ENCODE assay signal across 23 cellular contexts in genomic region chr1:205502992-205503391, GRCh38. TPM values are rescaled to one million over a fixed set of nuclear protein-coding genes. Genes with fewer than 3 reads are reported as not detected.
A peak's percentile ranks its signal among the peaks of the same experiment; 100 is the strongest.
DNase-seq lines count a peak whose midpoint lies in the region; ATAC-seq, FAIRE-seq and TF ChIP-seq lines count a peak whose summit lies in the region.
"Had no signal": no experiment of that assay in that cellular context is flagged by ENCODE, and none has a peak within 500 bp of the region (broad histone marks: within the 10 kb centered on the region; RNA-seq: fewer than 3 reads in every experiment).

No MANE protein-coding gene starts in this region.

- ATAC-seq in activated naive CD8-positive, alpha-beta T cell treated with anti-CD3 and anti-CD28 coated beads, Interleukin-2, amount 50 U/mL, for 24 hours: no peak
- no peak for ATAC-seq in activated CD4-positive, CD25-positive, alpha-beta regulatory T cell treated with anti-CD3 and anti-CD28 coated beads, Interleukin-2, amount 50 U/mL, for 24 hours
- no peak for ATAC-seq in stimulated activated naive B cell treated with anti-CD40 and anti-IgM and Interleukin-4, amounts not matched to agents 10 μg/mL and 1 μg/mL and 100 μg/mL, for 72 hours (replicated peaks)
- ATAC-seq: HCT116, K562 had no signal

- H3K27me3 Mint-ChIP-seq in activated naive CD8-positive, alpha-beta T cell: no peaks in the 10 kb centered on the region
- H3K27me3 Mint-ChIP-seq in activated naive CD8-positive, alpha-beta T cell treated with anti-CD3 and anti-CD28 coated beads, Interleukin-2, amount 50 U/mL, for 24 hours: no peaks in the 10 kb centered on the region
- peaks cover 2 to 5% (median 4%) of the 10 kb centered on the region in 3 donors for H3K27me3 Mint-ChIP-seq in immature natural killer cell (ENCODE audit: low read depth in 3 of 3)
- H3K27me3 Mint-ChIP-seq in stimulated activated naive B cell treated with anti-CD40 and anti-IgM and Interleukin-4, amounts not matched to agents 10 μg/mL and 1 μg/mL and 100 μg/mL, for 72 hours: peaks cover 7 to 9% of the 10 kb centered on the region in 2 donors

- peak overlapping the region; percentile 57 for H3K4me3 Mint-ChIP-seq in activated naive CD8-positive, alpha-beta T cell
- no peak overlapping the region for H3K4me3 Mint-ChIP-seq in activated naive CD8-positive, alpha-beta T cell treated with anti-CD3 and anti-CD28 coated beads, Interleukin-2, amount 50 U/mL, for 24 hours
- H3K4me3 Mint-ChIP-seq in immature natural killer cell: peak overlapping the region; percentile 2 to 17 (median 4)
- H3K4me3 Mint-ChIP-seq in stimulated activated naive B cell treated with anti-CD40 and anti-IgM and Interleukin-4, amounts not matched to agents 10 μg/mL and 1 μg/mL and 100 μg/mL, for 72 hours: no peak overlapping the region

- H3K27ac Mint-ChIP-seq in activated naive CD8-positive, alpha-beta T cell: no peak overlapping the region
- H3K27ac Mint-ChIP-seq in activated naive CD8-positive, alpha-beta T cell treated with anti-CD3 and anti-CD28 coated beads, Interleukin-2, amount 50 U/mL, for 24 hours: no peak overlapping the region
- peak overlapping the region in 2 of 6 donors; percentile 23 to 49 for H3K27ac Mint-ChIP-seq in immature natural killer cell
- no peak overlapping the region for H3K27ac Mint-ChIP-seq in stimulated activated naive B cell treated with anti-CD40 and anti-IgM and Interleukin-4, amounts not matched to agents 10 μg/mL and 1 μg/mL and 100 μg/mL, for 72 hours

- no peaks in the 10 kb centered on the region for H3K27me3 ChIP-seq in small intestine (ENCODE audit: control insufficient read depth in 2 of 2, insufficient read depth in 2 of 2, low read length in 2 of 2)

- H3K4me1 ChIP-seq in HEK293 (ENCODE audit: control insufficient read depth, insufficient read depth, low read length): peaks cover 6% of the 10 kb centered on the region
- H3K4me1 ChIP-seq in small intestine (ENCODE audit: control insufficient read depth in 2 of 2, insufficient read depth in 1 of 2, low read depth in 1 of 2, low read length in 1 of 2): peaks cover 0 to 2% of the 10 kb centered on the region in 2 donors

- POLR2A ChIA-PET in HEK293 (lab: Yijun Ruan, JAX): interaction anchor here (1.6 kb wide), 1 partner anchor 15 kb away, joined by 3 read pairs; no protein-coding TSS in a partner anchor

- H3K9me3 ChIP-seq in HEK293 (ENCODE audit: control insufficient read depth, insufficient read depth, low read depth, low read length) (no peaks in the 10 kb centered on the region), small intestine (ENCODE audit: control insufficient read depth, low read depth) (no peaks in the 10 kb centered on the region)

- FAIRE-seq in small intestine (lab: Jason Lieb, UNC): no peak
- FAIRE-seq: A204.1, D721Med, G401.6, GM12892 had no signal

- no peak for TF ChIP-seq CTCF in HEK293 (tag by site-specific recombination; IDR thresholded peaks at IDR 0.05)

- H3K4me3 ChIP-seq in HEK293 (ENCODE audit: low read depth, low read length) (no peak overlapping the region), small intestine (ENCODE audit: low read depth in 1 of 2, low read length in 2 of 2) (no peak overlapping the region)
- H3K4me3 ChIP-seq: K562, PC-9 had no signal

- H3K27ac ChIP-seq in HEK293 (ENCODE audit: extremely low read depth, low read depth, low read length) (no peak overlapping the region), small intestine (ENCODE audit: low read depth in 1 of 2, low read length in 1 of 2) (peak overlapping the region; percentile 2 to 76)
- H3K27ac ChIP-seq: C4-2B, HL-60, PC-9 had no signal

- CTCF ChIA-PET in HEK293 (lab: Yijun Ruan, JAX): interaction anchor here (0.6 to 10.9 kb wide), 4 partner anchors 16 to 62 kb away, joined by 4 to 107 read pairs (median 14); no protein-coding TSS in a partner anchor

- H3K36me3 Mint-ChIP-seq in activated naive CD8-positive, alpha-beta T cell: no peaks in the 10 kb centered on the region
- no peaks in the 10 kb centered on the region for H3K36me3 Mint-ChIP-seq in activated naive CD8-positive, alpha-beta T cell treated with anti-CD3 and anti-CD28 coated beads, Interleukin-2, amount 50 U/mL, for 24 hours (ENCODE audit: low read depth)
- H3K36me3 Mint-ChIP-seq in immature natural killer cell: no peaks in the 10 kb centered on the region
- H3K36me3 Mint-ChIP-seq in stimulated activated naive B cell treated with anti-CD40 and anti-IgM and Interleukin-4, amounts not matched to agents 10 μg/mL and 1 μg/mL and 100 μg/mL, for 72 hours: no peaks in the 10 kb centered on the region

- H3K9me3 Mint-ChIP-seq in activated naive CD8-positive, alpha-beta T cell (ENCODE audit: low read depth): no peaks in the 10 kb centered on the region
- no peaks in the 10 kb centered on the region for H3K9me3 Mint-ChIP-seq in activated naive CD8-positive, alpha-beta T cell treated with anti-CD3 and anti-CD28 coated beads, Interleukin-2, amount 50 U/mL, for 24 hours
- no peaks in the 10 kb centered on the region for H3K9me3 Mint-ChIP-seq in immature natural killer cell
- H3K9me3 Mint-ChIP-seq in stimulated activated naive B cell treated with anti-CD40 and anti-IgM and Interleukin-4, amounts not matched to agents 10 μg/mL and 1 μg/mL and 100 μg/mL, for 72 hours: no peaks in the 10 kb centered on the region

- 31 to 52% (median 44%) methylated on average over 3 of the region's 3 CpGs for WGBS in small intestine, 3 donors

- DNase-seq in activated naive CD8-positive, alpha-beta T cell treated with anti-CD3 and anti-CD28 coated beads, Interleukin-2, amount 50 U/mL, for 24 hours: no peak
- DNase-seq in immature natural killer cell (no peak), small intestine (peak; percentile 45), NCI-H748 (lab: John Stamatoyannopoulos, UW; ENCODE audit: unreplicated experiment) (no peak)
- DNase-seq in stimulated activated naive B cell treated with anti-CD40 and anti-IgM and Interleukin-4, amounts not matched to agents 10 μg/mL and 1 μg/mL and 100 μg/mL, for 72 hours: no peak
- DNase-seq: DMS79 treated with DMSO at 0.1 percent for 48 hours, NCI-H1048, NCI-H1694, NCI-H2107, NCI-H446, NCI-H774, PC-9 had no signal

- H3K36me3 ChIP-seq in HEK293 (ENCODE audit: control insufficient read depth in 2 of 2, insufficient read depth in 1 of 2, low read length in 2 of 2) (no peaks in the 10 kb centered on the region), small intestine (ENCODE audit: control insufficient read depth in 2 of 2, insufficient read depth in 2 of 2, low read length in 2 of 2) (no peaks in the 10 kb centered on the region)

- peaks cover 14% of the 10 kb centered on the region for H3K4me1 Mint-ChIP-seq in activated naive CD8-positive, alpha-beta T cell (ENCODE audit: low read depth)
- peaks cover 10% of the 10 kb centered on the region for H3K4me1 Mint-ChIP-seq in activated naive CD8-positive, alpha-beta T cell treated with anti-CD3 and anti-CD28 coated beads, Interleukin-2, amount 50 U/mL, for 24 hours
- H3K4me1 Mint-ChIP-seq in immature natural killer cell: peaks cover 9 to 13% of the 10 kb centered on the region in 2 donors
- peaks cover 13 to 29% of the 10 kb centered on the region in 2 donors for H3K4me1 Mint-ChIP-seq in stimulated activated naive B cell treated with anti-CD40 and anti-IgM and Interleukin-4, amounts not matched to agents 10 μg/mL and 1 μg/mL and 100 μg/mL, for 72 hours

TF ChIP-seq in HEK293, 187 proteins besides CTCF, POLR2A, EP300 and RAD21:
- TF ChIP-seq SP2 (tag by site-specific recombination; IDR thresholded peaks at IDR 0.05) (no peak), ZNF585B (tag by site-specific recombination; IDR thresholded peaks at IDR 0.05) (peak; percentile 25; the same call in 1 of the 2 replicates), ZNF521 (tag by site-specific recombination; IDR thresholded peaks at IDR 0.05) (no peak), ZNF362 (tag by site-specific recombination; IDR thresholded peaks at IDR 0.05) (no peak), ZBTB26 (tag by site-specific recombination; optimal IDR thresholded peaks at IDR 0.05) (no peak), IKZF3 (tag by site-specific recombination; IDR thresholded peaks at IDR 0.05) (no peak), ZNF239 (tag by site-specific recombination; IDR thresholded peaks at IDR 0.05) (no peak), ZEB2 (tag by site-specific recombination; IDR thresholded peaks at IDR 0.05) (no peak), AEBP2 (tag by site-specific recombination; IDR thresholded peaks at IDR 0.05; ENCODE audit: borderline replicate concordance) (no peak)

RNA-seq across cellular contexts. Expression of gene CDK18, which starts 1.5 kb away (rescaled TPM):
- polyA plus RNA-seq in immature natural killer cell (under 1 TPM in 2 of 3 donors, not detected in 1; 0.61 to 0.74 TPM), small intestine (10 to 100 TPM; 32.7 to 62.4 (median 43.8) TPM)

RNA-seq across cellular contexts. Expression of gene BLACAT1, which starts 47.1 kb away (rescaled TPM):
- polyA plus RNA-seq in immature natural killer cell: not detected
- polyA plus RNA-seq in small intestine: under 1 TPM in 2 of 3 donors, not detected in 1; 0.22 to 0.30 TPM

Comparison
In these comparisons a context has a peak if more than half of its experiments do, and no peak if none do; other contexts are left out.
1. H3K4me3 Mint-ChIP-seq: peak in activated naive CD8-positive, alpha-beta T cell (single experiment) and immature natural killer cell (5 of 5); none in activated naive CD8-positive, alpha-beta T cell treated with anti-CD3 and anti-CD28 coated beads, Interleukin-2, amount 50 U/mL, for 24 hours (single experiment) and stimulated activated naive B cell treated with anti-CD40 and anti-IgM and Interleukin-4, amounts not matched to agents 10 μg/mL and 1 μg/mL and 100 μg/mL, for 72 hours (0 of 2).
2. RNA of gene CDK18, which starts 1.5 kb away (polyA plus RNA-seq): 32.7 to 62.4 TPM in small intestine; 0.61 to 0.74 TPM in immature natural killer cell; every median in the first group is over 10 times any median in the second.